Comparison of ENCODE assay signal across 19 cellular contexts in genomic region chr13:26855071-26855470, GRCh38.
A peak's percentile ranks its signal among the peaks of the same experiment; 100 is the strongest.
DNase-seq lines count a peak whose midpoint lies in the region; ATAC-seq and FAIRE-seq lines count a peak whose summit lies in the region.
"Had no signal": no experiment of that assay in that cellular context is flagged by ENCODE, and none has a peak within 500 bp of the region (broad histone marks: within the 10 kb centered on the region; RNA-seq: fewer than 3 reads in every experiment).

No MANE protein-coding gene starts in this region.

- no peak for FAIRE-seq in GM19239 (lab: Jason Lieb, UNC)
- FAIRE-seq: GM12891, GM18507, RCC 7860 had no signal

- DNase-seq in Ammon's horn (ENCODE audit: low spot score): peak; percentile 89
- peak in 44 of 58 donors; percentile 8 to 83 (median 46) for DNase-seq in anterior cingulate cortex (lab: John Stamatoyannopoulos, UW)
- DNase-seq in hypothalamus (lab: John Stamatoyannopoulos, UW): peak in 38 of 51 donors; percentile 2 to 77 (median 49)
- peak; percentile 89 for DNase-seq in pons (ENCODE audit: low spot score)
- DNase-seq in left cardiac atrium: no peak
- DNase-seq in GM19239 (ENCODE audit: insufficient read length, low spot score): no peak
- no peak for DNase-seq in HuH-7 (ENCODE audit: low spot score)
- DNase-seq in DMS 273 (lab: John Stamatoyannopoulos, UW; ENCODE audit: unreplicated experiment): no peak
- DNase-seq: DMS 273 treated with DMSO at 0.1 percent for 48 hours, GDM1, GOT3, KG1, NCI-H1436, NCI-H2029, NCI-H69, Right ventricle myocardium superior had no signal

- no peak for ATAC-seq in left cardiac atrium

- intact Hi-C loops in left cardiac atrium (cut with DNase I): no loop called here

Comparison
In these comparisons a context has a peak if more than half of its experiments do, and no peak if none do; other contexts are left out.
1. DNase-seq: peak in Ammon's horn (single experiment), anterior cingulate cortex (44 of 58), hypothalamus (38 of 51) and pons (single experiment); none in left cardiac atrium (single experiment), GM19239 (single experiment), HuH-7 (single experiment) and DMS 273 (single experiment).